In the genomic region with DNA sequence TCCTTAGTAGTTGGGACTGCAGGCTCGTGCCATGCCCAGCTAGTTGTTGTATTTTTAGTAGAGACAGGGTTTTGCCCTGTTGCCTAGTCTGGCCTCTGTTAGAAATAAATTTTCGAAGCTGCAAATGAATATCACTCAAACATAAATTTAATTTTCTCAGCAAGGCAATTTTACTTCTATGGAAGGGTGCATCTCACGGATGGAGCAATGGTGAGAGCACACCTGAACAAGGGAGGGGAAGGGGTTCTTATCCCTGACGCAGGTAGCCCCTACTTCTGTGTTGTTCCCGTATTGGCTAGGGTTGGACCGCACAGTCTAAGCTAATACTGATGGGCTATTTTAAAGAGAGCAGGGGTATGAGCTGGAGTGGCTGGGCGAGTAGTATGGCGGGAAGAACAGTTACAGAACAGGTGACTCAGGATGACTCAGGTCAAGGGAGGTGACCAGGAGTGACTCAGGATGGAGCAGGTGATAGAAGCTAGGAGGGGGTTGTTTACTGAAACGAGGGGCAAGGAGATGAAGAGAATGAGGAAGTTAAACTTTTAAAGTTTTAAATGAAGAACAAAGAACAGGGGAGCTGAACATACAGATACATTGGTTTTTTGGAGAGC, we compare ENCODE assay signal across 1 cellular context.
TF ChIP-seq lines count a peak whose summit lies in the region.

No MANE protein-coding gene starts in this region.

TF ChIP-seq in K562, 482 proteins besides CTCF, POLR2A, EP300 and RAD21 (continued from another document):
- TF ChIP-seq, protein P1, sequence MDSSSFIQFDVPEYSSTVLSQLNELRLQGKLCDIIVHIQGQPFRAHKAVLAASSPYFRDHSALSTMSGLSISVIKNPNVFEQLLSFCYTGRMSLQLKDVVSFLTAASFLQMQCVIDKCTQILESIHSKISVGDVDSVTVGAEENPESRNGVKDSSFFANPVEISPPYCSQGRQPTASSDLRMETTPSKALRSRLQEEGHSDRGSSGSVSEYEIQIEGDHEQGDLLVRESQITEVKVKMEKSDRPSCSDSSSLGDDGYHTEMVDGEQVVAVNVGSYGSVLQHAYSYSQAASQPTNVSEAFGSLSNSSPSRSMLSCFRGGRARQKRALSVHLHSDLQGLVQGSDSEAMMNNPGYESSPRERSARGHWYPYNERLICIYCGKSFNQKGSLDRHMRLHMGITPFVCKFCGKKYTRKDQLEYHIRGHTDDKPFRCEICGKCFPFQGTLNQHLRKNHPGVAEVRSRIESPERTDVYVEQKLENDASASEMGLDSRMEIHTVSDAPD (CRISPR knock-in tag; IDR thresholded peaks at IDR 0.05): no peak
- TF ChIP-seq ARID1B (IDR thresholded peaks at IDR 0.05) (peak; percentile 67), CC2D1A (IDR thresholded peaks at IDR 0.05) (0 out of 2 replicates have a peak, but pooled peaks have one; percentile 31), TRIM24 (IDR thresholded peaks at IDR 0.05) (peak; percentile 83 to 88), ZEB2 (IDR thresholded peaks at IDR 0.05) (peak; percentile 92), FOSL1 (tag; conservative IDR thresholded peaks at IDR 0.05) (peak; percentile 87), GTF2F1 (IDR thresholded peaks at IDR 0.05; ENCODE audit: low read depth, low read length) (no peak), SAP30 (IDR thresholded peaks at IDR 0.05; ENCODE audit: borderline replicate concordance, insufficient read depth, low read depth, low read length, poor library complexity, severe bottlenecking) (no peak), MYBL2 (IDR thresholded peaks at IDR 0.05; ENCODE audit: low read depth) (peak; percentile 31; the same call in 1 of the 2 replicates), MYBL2 (CRISPR knock-in tag; IDR thresholded peaks at IDR 0.05; ENCODE audit: borderline replicate concordance) (no peak), XRCC3 (IDR thresholded peaks at IDR 0.05) (peak; percentile 84; the same call in 1 of the 2 replicates), ZNF75A (CRISPR knock-in tag; IDR thresholded peaks at IDR 0.05) (no peak), RBM34 (IDR thresholded peaks at IDR 0.05; ENCODE audit: borderline replicate concordance, insufficient read depth, low read length) (no peak), CBX3 (IDR thresholded peaks at IDR 0.05; ENCODE audit: borderline replicate concordance in 1 of 2, low read length in 2 of 2) (peak in 1 of 2 experiments; percentile 92; a peak in 2 of 3 replicates), TRIM28 (IDR thresholded peaks at IDR 0.05) (peak; percentile 76)
- TF ChIP-seq, protein P2, sequence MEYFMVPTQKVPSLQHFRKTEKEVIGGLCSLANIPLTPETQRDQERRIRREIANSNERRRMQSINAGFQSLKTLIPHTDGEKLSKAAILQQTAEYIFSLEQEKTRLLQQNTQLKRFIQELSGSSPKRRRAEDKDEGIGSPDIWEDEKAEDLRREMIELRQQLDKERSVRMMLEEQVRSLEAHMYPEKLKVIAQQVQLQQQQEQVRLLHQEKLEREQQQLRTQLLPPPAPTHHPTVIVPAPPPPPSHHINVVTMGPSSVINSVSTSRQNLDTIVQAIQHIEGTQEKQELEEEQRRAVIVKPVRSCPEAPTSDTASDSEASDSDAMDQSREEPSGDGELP (CRISPR knock-in tag; IDR thresholded peaks at IDR 0.05; ENCODE audit: borderline replicate concordance): peak; percentile 16; the same call in 1 of the 2 replicates
- TF ChIP-seq, protein P3, sequence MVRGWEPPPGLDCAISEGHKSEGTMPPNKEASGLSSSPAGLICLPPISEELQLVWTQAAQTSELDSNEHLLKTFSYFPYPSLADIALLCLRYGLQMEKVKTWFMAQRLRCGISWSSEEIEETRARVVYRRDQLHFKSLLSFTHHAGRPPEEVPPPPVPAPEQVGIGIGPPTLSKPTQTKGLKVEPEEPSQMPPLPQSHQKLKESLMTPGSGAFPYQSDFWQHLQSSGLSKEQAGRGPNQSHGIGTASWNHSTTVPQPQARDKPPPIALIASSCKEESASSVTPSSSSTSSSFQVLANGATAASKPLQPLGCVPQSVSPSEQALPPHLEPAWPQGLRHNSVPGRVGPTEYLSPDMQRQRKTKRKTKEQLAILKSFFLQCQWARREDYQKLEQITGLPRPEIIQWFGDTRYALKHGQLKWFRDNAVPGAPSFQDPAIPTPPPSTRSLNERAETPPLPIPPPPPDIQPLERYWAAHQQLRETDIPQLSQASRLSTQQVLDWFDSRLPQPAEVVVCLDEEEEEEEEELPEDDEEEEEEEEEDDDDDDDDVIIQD (CRISPR knock-in tag; IDR thresholded peaks at IDR 0.05): no peak
- TF ChIP-seq, protein P4, sequence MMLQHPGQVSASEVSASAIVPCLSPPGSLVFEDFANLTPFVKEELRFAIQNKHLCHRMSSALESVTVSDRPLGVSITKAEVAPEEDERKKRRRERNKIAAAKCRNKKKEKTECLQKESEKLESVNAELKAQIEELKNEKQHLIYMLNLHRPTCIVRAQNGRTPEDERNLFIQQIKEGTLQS (IDR thresholded peaks at IDR 0.05): peak; percentile 85
- TF ChIP-seq, protein P4 (CRISPR knock-in tag; conservative IDR thresholded peaks at IDR 0.05): no peak
- TF ChIP-seq, protein P5, sequence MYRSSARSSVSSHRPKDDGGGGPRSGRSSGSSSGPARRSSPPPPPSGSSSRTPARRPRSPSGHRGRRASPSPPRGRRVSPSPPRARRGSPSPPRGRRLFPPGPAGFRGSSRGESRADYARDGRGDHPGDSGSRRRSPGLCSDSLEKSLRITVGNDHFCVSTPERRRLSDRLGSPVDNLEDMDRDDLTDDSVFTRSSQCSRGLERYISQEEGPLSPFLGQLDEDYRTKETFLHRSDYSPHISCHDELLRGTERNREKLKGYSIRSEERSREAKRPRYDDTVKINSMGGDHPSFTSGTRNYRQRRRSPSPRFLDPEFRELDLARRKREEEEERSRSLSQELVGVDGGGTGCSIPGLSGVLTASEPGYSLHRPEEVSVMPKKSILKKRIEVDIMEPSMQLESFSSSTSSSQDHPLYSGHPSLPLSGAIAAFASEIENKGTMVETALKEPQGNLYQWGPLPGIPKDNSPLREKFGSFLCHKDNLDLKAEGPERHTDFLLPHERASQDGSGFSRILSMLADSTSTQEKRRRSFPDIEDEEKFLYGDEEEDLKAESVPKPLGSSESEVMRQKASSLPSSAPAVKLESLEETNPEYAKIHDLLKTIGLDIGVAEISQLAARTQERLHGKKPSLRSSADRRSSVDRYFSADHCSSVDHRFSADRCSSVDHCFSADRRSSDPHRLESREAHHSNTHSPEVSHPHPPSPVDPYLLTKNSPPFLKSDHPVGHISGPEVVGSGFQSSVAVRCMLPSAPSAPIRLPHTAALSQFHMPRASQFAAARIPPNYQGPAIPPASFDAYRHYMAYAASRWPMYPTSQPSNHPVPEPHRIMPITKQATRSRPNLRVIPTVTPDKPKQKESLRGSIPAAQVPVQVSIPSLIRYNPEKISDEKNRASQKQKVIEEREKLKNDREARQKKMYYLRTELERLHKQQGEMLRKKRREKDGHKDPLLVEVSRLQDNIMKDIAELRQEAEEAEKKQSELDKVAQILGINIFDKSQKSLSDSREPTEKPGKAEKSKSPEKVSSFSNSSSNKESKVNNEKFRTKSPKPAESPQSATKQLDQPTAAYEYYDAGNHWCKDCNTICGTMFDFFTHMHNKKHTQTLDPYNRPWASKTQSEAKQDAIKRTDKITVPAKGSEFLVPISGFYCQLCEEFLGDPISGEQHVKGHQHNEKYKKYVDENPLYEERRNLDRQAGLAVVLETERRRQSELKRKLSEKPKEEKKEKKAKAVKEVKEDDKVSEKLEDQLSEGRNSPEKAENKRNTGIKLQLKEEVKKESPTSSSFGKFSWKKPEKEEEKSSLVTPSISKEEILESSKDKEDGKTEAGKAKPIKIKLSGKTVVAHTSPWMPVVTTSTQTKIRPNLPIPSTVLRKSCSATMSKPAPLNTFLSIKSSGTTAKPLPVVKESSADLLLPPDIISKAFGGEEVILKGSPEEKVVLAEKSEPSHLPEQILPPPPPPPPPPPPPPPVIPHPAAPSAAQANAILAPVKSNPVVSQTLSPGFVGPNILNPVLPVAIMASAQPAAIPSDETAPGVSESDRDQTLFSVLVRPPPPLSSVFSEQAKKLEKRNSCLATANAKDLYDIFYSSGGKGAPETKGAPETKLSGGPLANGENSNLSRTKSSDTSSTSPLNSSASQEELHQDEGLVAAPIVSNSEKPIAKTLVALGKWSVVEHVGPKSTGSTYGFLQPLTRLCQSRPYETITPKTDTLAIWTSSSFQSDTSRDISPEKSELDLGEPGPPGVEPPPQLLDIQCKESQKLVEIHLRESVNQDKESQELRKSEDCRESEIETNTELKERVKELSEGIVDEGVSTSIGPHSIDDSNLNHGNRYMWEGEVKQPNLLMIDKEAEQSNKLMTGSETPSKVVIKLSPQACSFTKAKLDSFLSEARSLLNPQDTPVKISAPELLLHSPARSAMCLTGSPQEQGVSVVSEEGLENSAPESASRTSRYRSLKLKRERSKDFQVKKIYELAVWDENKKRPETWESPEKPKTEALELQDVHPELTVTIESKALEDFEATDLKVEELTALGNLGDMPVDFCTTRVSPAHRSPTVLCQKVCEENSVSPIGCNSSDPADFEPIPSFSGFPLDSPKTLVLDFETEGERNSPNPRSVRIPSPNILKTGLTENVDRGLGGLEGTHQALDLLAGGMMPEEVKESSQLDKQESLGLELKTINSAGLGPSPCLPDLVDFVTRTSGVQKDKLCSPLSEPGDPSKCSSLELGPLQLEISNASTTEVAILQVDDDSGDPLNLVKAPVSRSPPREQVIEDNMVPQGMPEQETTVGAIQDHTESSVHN (IDR thresholded peaks at IDR 0.05; ENCODE audit: borderline replicate concordance in 1 of 2, low read depth in 1 of 2): 0 out of 4 replicates have a peak, but pooled peaks of 1 of the 2 experiments have one; percentile 45
